ENCODE assay signal across 19 cellular contexts in the genomic region with DNA sequence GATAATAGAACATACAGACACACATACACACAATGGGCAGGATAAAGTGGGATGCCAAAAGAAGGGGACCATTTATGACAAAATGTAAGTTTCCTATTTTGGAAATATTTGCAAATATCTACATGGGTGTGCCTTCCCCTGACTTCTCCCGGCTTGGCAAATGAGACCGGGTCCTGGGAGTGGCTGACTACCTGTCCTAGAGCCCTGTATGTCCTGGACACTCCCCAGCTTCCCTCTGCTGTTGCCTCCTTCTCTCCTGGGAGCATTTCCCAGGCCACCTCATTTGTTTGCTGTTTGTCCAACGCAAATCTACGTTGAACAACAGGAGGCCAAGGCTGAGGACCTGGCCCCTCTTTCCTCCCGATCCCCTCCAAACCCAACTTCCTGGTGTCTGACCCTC.
"Had no signal": no experiment of that assay in that cellular context is flagged by ENCODE, and none has a peak within 500 bp of the region (broad histone marks: within the 10 kb centered on the region; RNA-seq: fewer than 3 reads in every experiment).

No MANE protein-coding gene starts in this region.

- H3K27ac ChIP-seq: brain microvascular endothelial cell, stomach, testis had no signal

- ATAC-seq: activated T-helper 17 cell treated with anti-CD3 and anti-CD28 coated beads, Interleukin-2, amount 50 U/mL, for 72 hours; WTC11 had no signal

- H3K4me3 ChIP-seq: stomach, testis had no signal

- H3K27me3 Mint-ChIP-seq: activated CD4-positive, alpha-beta memory T cell treated with anti-CD3 and anti-CD28 coated beads for 36 hours; activated T-helper 17 cell treated with anti-CD3 and anti-CD28 coated beads, Interleukin-2, amount 50 U/mL, for 72 hours; type B pancreatic cell had no signal

- H3K36me3 ChIP-seq: brain microvascular endothelial cell, stomach had no signal

- H3K27me3 ChIP-seq: stomach, testis had no signal

- H3K9me3 Mint-ChIP-seq: activated CD4-positive, alpha-beta memory T cell treated with anti-CD3 and anti-CD28 coated beads for 36 hours; activated T-helper 17 cell treated with anti-CD3 and anti-CD28 coated beads, Interleukin-2, amount 50 U/mL, for 72 hours; immature natural killer cell; mesothelial cell of epicardium; nephron; T-helper 2 cell treated with Interferon-gamma antibody and Interleukin-4, amounts not matched to agents 5 μg/mL and 100 μg/mL, for 36 hours; type B pancreatic cell; WTC11 had no signal

- H3K9me3 ChIP-seq: stomach, testis had no signal

- H3K4me3 Mint-ChIP-seq: activated CD4-positive, alpha-beta memory T cell treated with anti-CD3 and anti-CD28 coated beads for 36 hours; activated T-helper 17 cell treated with anti-CD3 and anti-CD28 coated beads, Interleukin-2, amount 50 U/mL, for 72 hours; immature natural killer cell; mesothelial cell of epicardium; nephron; T-helper 2 cell treated with Interferon-gamma antibody and Interleukin-4, amounts not matched to agents 5 μg/mL and 100 μg/mL, for 36 hours; type B pancreatic cell; WTC11 had no signal

- H3K4me1 Mint-ChIP-seq: activated T-helper 17 cell treated with anti-CD3 and anti-CD28 coated beads, Interleukin-2, amount 50 U/mL, for 72 hours; mesothelial cell of epicardium; nephron; WTC11 had no signal

- DNase-seq: activated CD4-positive, alpha-beta memory T cell treated with anti-CD3 and anti-CD28 coated beads for 36 hours; activated CD4-positive, alpha-beta T cell treated with anti-CD3 and anti-CD28 coated beads for 4 hours; activated naive CD4-positive, alpha-beta T cell; activated T-cell treated with anti-CD3 and anti-CD28 coated beads, Interleukin-2, amount 50 U/mL, for 1 hour; aorta; brain microvascular endothelial cell; cortex of kidney; immature natural killer cell; small intestine; stimulated activated CD4-positive, alpha-beta T cell treated with anti-CD3 and anti-CD28 coated beads, Interleukin-4, amount 100 ng/mL, for 1 hour; stomach; testis had no signal

- H3K27ac Mint-ChIP-seq: activated CD4-positive, alpha-beta memory T cell treated with anti-CD3 and anti-CD28 coated beads for 36 hours; activated T-helper 17 cell treated with anti-CD3 and anti-CD28 coated beads, Interleukin-2, amount 50 U/mL, for 72 hours; mesothelial cell of epicardium; nephron; progenitor cell of endocrine pancreas; T-helper 2 cell treated with Interferon-gamma antibody and Interleukin-4, amounts not matched to agents 5 μg/mL and 100 μg/mL, for 36 hours; type B pancreatic cell; WTC11 had no signal

- H3K36me3 Mint-ChIP-seq: activated CD4-positive, alpha-beta memory T cell treated with anti-CD3 and anti-CD28 coated beads for 36 hours; mesothelial cell of epicardium; type B pancreatic cell; WTC11 had no signal

- H3K4me1 ChIP-seq: testis had no signal
